In the genomic region with DNA sequence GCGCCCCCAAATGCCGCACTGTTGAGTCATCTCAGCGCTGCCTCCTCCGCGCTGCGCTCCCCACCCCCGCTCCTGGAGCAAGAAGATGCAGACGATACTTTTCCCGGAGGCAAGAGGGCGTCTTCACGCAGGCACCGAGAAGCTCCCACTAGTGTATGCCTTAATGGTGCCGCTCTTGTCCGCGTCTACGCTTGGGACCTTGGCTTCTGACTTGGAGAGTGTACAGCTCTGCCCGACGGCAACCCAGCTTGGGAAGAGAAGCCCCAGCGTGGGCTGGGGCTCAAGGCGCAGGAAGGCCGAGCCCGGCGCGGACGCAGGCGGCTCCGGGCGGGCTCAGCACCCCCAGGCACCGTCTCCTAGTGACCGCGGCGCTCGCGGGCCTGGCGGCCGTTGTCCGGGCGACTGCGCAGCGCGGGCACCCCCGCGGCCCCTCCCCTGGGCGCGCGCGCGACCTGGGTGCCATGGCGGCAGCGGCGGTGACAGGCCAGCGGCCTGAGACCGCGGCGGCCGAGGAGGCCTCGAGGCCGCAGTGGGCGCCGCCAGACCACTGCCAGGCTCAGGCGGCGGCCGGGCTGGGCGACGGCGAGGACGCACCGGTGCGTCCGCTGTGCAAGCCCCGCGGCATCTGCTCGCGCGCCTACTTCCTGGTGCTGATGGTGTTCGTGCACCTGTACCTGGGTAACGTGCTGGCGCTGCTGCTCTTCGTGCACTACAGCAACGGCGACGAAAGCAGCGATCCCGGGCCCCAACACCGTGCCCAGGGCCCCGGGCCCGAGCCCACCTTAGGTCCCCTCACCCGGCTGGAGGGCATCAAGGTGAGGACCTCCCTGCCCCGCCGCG, we compare ENCODE assay signal across 8 cellular contexts. TPM values are rescaled to one million over a fixed set of nuclear protein-coding genes. Genes with fewer than 3 reads are reported as not detected.
DNase-seq lines count a peak whose midpoint lies in the region; ATAC-seq and TF ChIP-seq lines count a peak whose summit lies in the region.

A gene with protein sequence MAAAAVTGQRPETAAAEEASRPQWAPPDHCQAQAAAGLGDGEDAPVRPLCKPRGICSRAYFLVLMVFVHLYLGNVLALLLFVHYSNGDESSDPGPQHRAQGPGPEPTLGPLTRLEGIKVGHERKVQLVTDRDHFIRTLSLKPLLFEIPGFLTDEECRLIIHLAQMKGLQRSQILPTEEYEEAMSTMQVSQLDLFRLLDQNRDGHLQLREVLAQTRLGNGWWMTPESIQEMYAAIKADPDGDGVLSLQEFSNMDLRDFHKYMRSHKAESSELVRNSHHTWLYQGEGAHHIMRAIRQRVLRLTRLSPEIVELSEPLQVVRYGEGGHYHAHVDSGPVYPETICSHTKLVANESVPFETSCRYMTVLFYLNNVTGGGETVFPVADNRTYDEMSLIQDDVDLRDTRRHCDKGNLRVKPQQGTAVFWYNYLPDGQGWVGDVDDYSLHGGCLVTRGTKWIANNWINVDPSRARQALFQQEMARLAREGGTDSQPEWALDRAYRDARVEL (plus strand): TSS at position 446 of the 840 bp plus-strand sequence. CDS start 16 bp downstream, at position 462.

- DNase-seq in GM13976 (ENCODE audit: low spot score) (peak; percentile 81), NCI-H446 (lab: John Stamatoyannopoulos, UW) (peak; percentile 28 to 49), left colon (peak; percentile 83 to 87)
- DNase-seq in activated CD4-positive, alpha-beta T cell treated with anti-CD3 and anti-CD28 coated beads, Interleukin-2, amount 10 ng/mL, durations not matched to agents 24 days and 14 days: peak; percentile 91
- DNase-seq in stimulated activated CD4-positive, alpha-beta T cell treated with anti-CD3 and anti-CD28 coated beads, Interleukin-1b, Interleukin-23, amount 100 ng/mL, for 48 hours: peak; percentile 80

- ATAC-seq in HG02798 (IDR thresholded peaks at IDR 0.05; ENCODE audit: poor library complexity, unreplicated experiment) (peak; percentile 66), left colon (peak; percentile 80), HG03139 (IDR thresholded peaks at IDR 0.05; ENCODE audit: unreplicated experiment) (no peak)

- intact Hi-C loops in activated CD4-positive, alpha-beta T cell treated with anti-CD3 and anti-CD28 coated beads, Interleukin-2, amount 10 ng/mL, durations not matched to agents 24 days and 14 days (cut with micrococcal nuclease): loop anchor here (1.0 to 2.0 kb wide), 5 partner anchors 17 to 169 kb away; a partner anchor contains a TSS
- intact Hi-C loops in left colon (cut with DNase I, micrococcal nuclease): no loop called here

- peak within 1 kb of the TSS; percentile 95 for H3K27ac Mint-ChIP-seq in activated CD4-positive, alpha-beta T cell treated with anti-CD3 and anti-CD28 coated beads, Interleukin-2, amount 10 ng/mL, durations not matched to agents 24 days and 14 days

- H3K36me3 Mint-ChIP-seq in activated CD4-positive, alpha-beta T cell treated with anti-CD3 and anti-CD28 coated beads, Interleukin-2, amount 10 ng/mL, durations not matched to agents 24 days and 14 days (ENCODE audit: low read depth): peaks cover 28% of the 10 kb centered on the region

- H3K27ac ChIP-seq in cingulate gyrus (ENCODE audit: low read depth, low read length): peak within 1 kb of the TSS; percentile 97

- H3K4me3 Mint-ChIP-seq in activated CD4-positive, alpha-beta T cell treated with anti-CD3 and anti-CD28 coated beads, Interleukin-2, amount 10 ng/mL, durations not matched to agents 24 days and 14 days: peak within 1 kb of the TSS; percentile 96

- no peaks in the 10 kb centered on the region for H3K9me3 Mint-ChIP-seq in activated CD4-positive, alpha-beta T cell treated with anti-CD3 and anti-CD28 coated beads, Interleukin-2, amount 10 ng/mL, durations not matched to agents 24 days and 14 days

- H3K27me3 Mint-ChIP-seq in activated CD4-positive, alpha-beta T cell treated with anti-CD3 and anti-CD28 coated beads, Interleukin-2, amount 10 ng/mL, durations not matched to agents 24 days and 14 days: no peaks in the 10 kb centered on the region

- TF ChIP-seq CTCF in GM13976 (IDR thresholded peaks at IDR 0.05; ENCODE audit: borderline replicate concordance, control extremely low read depth, extremely low read depth, insufficient read depth, missing control alignments): peak; percentile 33

- in situ Hi-C loops in GM13976 (cut with MboI; ENCODE audit: low sequenced_read_pairs, unreplicated experiment): no loop called here

- H3K4me1 Mint-ChIP-seq in activated CD4-positive, alpha-beta T cell treated with anti-CD3 and anti-CD28 coated beads, Interleukin-2, amount 10 ng/mL, durations not matched to agents 24 days and 14 days: peaks cover 36% of the 10 kb centered on the region

RNA-seq across cellular contexts. Expression of the gene that starts here (rescaled TPM):
- 33.9 and 38.3 TPM in 2 replicates for total RNA-seq in activated CD4-positive, alpha-beta T cell treated with anti-CD3 and anti-CD28 coated beads, Interleukin-2, amount 10 ng/mL, durations not matched to agents 24 days and 14 days
- total RNA-seq in left colon: 10 to 100 TPM; 33.8 to 47.3 TPM

Comparison
In these comparisons a context has a peak if more than half of its experiments do, and no peak if none do; other contexts are left out.
1. DNase-seq: peak in every context shown above with its lines; median percentile 91 in activated CD4-positive, alpha-beta T cell treated with anti-CD3 and anti-CD28 coated beads, Interleukin-2, amount 10 ng/mL, durations not matched to agents 24 days and 14 days; 85 in left colon; 81 in GM13976; 80 in stimulated activated CD4-positive, alpha-beta T cell treated with anti-CD3 and anti-CD28 coated beads, Interleukin-1b, Interleukin-23, amount 100 ng/mL, for 48 hours; 38 in NCI-H446.